1 cellular context compared by ENCODE assay signal in genomic region chr21:29640233-29640554, GRCh38.
TF ChIP-seq lines count a peak whose summit lies in the region.

No MANE protein-coding gene starts in this region.

TF ChIP-seq in K562, 482 proteins besides CTCF, POLR2A, EP300 and RAD21 (continued from another document and continues in another):
- TF ChIP-seq HINFP (tag; conservative IDR thresholded peaks at IDR 0.05; ENCODE audit: low read depth) = peak; percentile 37; the same call in 1 of the 2 replicates
- 0 out of 2 replicates have a peak, but pooled peaks have one; percentile 4 for TF ChIP-seq RNF2 (IDR thresholded peaks at IDR 0.05)
- peak; percentile 58 for TF ChIP-seq ZNF766 (CRISPR knock-in tag; conservative IDR thresholded peaks at IDR 0.05)
- peak; percentile 85 for TF ChIP-seq GTF2E2 (tag; IDR thresholded peaks at IDR 0.05)
- TF ChIP-seq ZBTB40 (IDR thresholded peaks at IDR 0.05) = no peak; the same call in 1 of the 2 replicates
- TF ChIP-seq ZBTB40 (CRISPR knock-in tag; IDR thresholded peaks at IDR 0.05) = no peak
- 0 out of 2 replicates have a peak, but pooled peaks have one; percentile 28 for TF ChIP-seq HSF4 (CRISPR knock-in tag; IDR thresholded peaks at IDR 0.05; ENCODE audit: borderline replicate concordance)
- TF ChIP-seq ZC3H11A (IDR thresholded peaks at IDR 0.05; ENCODE audit: low read depth, low read length) = no peak
- no peak for TF ChIP-seq MCM7 (IDR thresholded peaks at IDR 0.05)
- no peak for TF ChIP-seq ZSCAN29 (IDR thresholded peaks at IDR 0.05)
- TF ChIP-seq RFX5 (IDR thresholded peaks at IDR 0.05; ENCODE audit: low read depth, low read length) = no peak
- no peak for TF ChIP-seq BRD9 (IDR thresholded peaks at IDR 0.05; ENCODE audit: low read depth, partially characterized antibody)
- TF ChIP-seq ZNF146 (CRISPR knock-in tag; IDR thresholded peaks at IDR 0.05; ENCODE audit: unreplicated experiment) = no peak
- peak; percentile 55 for TF ChIP-seq ZNF395 (CRISPR knock-in tag; IDR thresholded peaks at IDR 0.05)
- TF ChIP-seq XRCC3 (IDR thresholded peaks at IDR 0.05) = no peak
- no peak for TF ChIP-seq ATF1 (CRISPR knock-in tag; IDR thresholded peaks at IDR 0.05)
- no peak for TF ChIP-seq ATF1 (tag; IDR thresholded peaks at IDR 0.05)
- TF ChIP-seq SREBF2 (CRISPR knock-in tag; IDR thresholded peaks at IDR 0.05) = no peak
- 0 out of 2 replicates have a peak, but pooled peaks have one; percentile 17 for TF ChIP-seq RREB1 (CRISPR knock-in tag; IDR thresholded peaks at IDR 0.05)
- no peak for TF ChIP-seq FOXP1 (CRISPR knock-in tag; IDR thresholded peaks at IDR 0.05)
- TF ChIP-seq JUND (IDR thresholded peaks at IDR 0.05; ENCODE audit: borderline replicate concordance, low read depth, low read length) = no peak
- peak; percentile 31; the same call in 1 of the 3 replicates for TF ChIP-seq JUND (tag; IDR thresholded peaks at IDR 0.05; ENCODE audit: borderline replicate concordance, low read depth, low read length)
- TF ChIP-seq TCF7L2 (IDR thresholded peaks at IDR 0.05; ENCODE audit: low read depth, low read length) = no peak
- TF ChIP-seq OTX1 (CRISPR knock-in tag; IDR thresholded peaks at IDR 0.05) = no peak
- TF ChIP-seq PTRF (tag; IDR thresholded peaks at IDR 0.05) = 0 out of 2 replicates have a peak, but pooled peaks have one; percentile 28
- no peak for TF ChIP-seq ZNF274 (IDR thresholded peaks at IDR 0.05; ENCODE audit: borderline replicate concordance, low read depth, low read length)
- no peak for TF ChIP-seq ZNF197 (CRISPR knock-in tag; IDR thresholded peaks at IDR 0.05; ENCODE audit: low read depth)
- TF ChIP-seq ZBTB26 (CRISPR knock-in tag; IDR thresholded peaks at IDR 0.05) = no peak
- peak; percentile 71 for TF ChIP-seq L3MBTL2 (IDR thresholded peaks at IDR 0.05)
- peak; percentile 67 for TF ChIP-seq ZNF644 (tag; IDR thresholded peaks at IDR 0.05; ENCODE audit: low read depth)
- TF ChIP-seq ZNF785 (CRISPR knock-in tag; IDR thresholded peaks at IDR 0.05) = no peak
- no peak for TF ChIP-seq PBX2 (CRISPR knock-in tag; IDR thresholded peaks at IDR 0.05; ENCODE audit: low read depth)
- no peak for TF ChIP-seq PBX2 (tag; conservative IDR thresholded peaks at IDR 0.05; ENCODE audit: low read depth)
- no peak for TF ChIP-seq ZNF212 (CRISPR knock-in tag; IDR thresholded peaks at IDR 0.05)
- no peak for TF ChIP-seq ZNF512 (tag; IDR thresholded peaks at IDR 0.05)
- 0 out of 2 replicates have a peak, but pooled peaks have one; percentile 15 for TF ChIP-seq JUN (IDR thresholded peaks at IDR 0.05; ENCODE audit: borderline replicate concordance, low read depth, low read length)
- no peak for TF ChIP-seq JUN (CRISPR knock-in tag; IDR thresholded peaks at IDR 0.05; ENCODE audit: borderline replicate concordance)
- 0 out of 2 replicates have a peak, but pooled peaks have one; percentile 17 for TF ChIP-seq BHLHE40 (IDR thresholded peaks at IDR 0.05; ENCODE audit: low read length)
- TF ChIP-seq SMAD4 (CRISPR knock-in tag; conservative IDR thresholded peaks at IDR 0.05) = peak; percentile 40; the same call in 1 of the 2 replicates
